ENCODE assay signal across 8 cellular contexts in genomic region chr2:164840930-164841718, GRCh38. TPM values are rescaled to one million over a fixed set of nuclear protein-coding genes. Genes with fewer than 3 reads are reported as not detected.
DNase-seq lines count a peak whose midpoint lies in the region; ATAC-seq and TF ChIP-seq lines count a peak whose summit lies in the region.

No MANE protein-coding gene starts in this region.

- peaks cover 40% of the 10 kb centered on the region for H3K27me3 ChIP-seq in neural progenitor cell

- H3K9me3 ChIP-seq in neural progenitor cell (ENCODE audit: low read depth), result no peaks in the 10 kb centered on the region

- intact Hi-C loops in CD14-positive monocyte (cut with micrococcal nuclease), result no loop called here

- ATAC-seq in GM18870 (IDR thresholded peaks at IDR 0.05; ENCODE audit: unreplicated experiment) (peak; percentile 24), HG03095 (IDR thresholded peaks at IDR 0.05; ENCODE audit: unreplicated experiment) (peak; percentile 53)

- H3K4me2 ChIP-seq in neural progenitor cell, result peak overlapping the region; percentile 99

- H3K4me3 Mint-ChIP-seq in CD14-positive monocyte, result peak overlapping the region; percentile 90 to 96
- peak overlapping the region; percentile 90 for H3K4me3 Mint-ChIP-seq in neural progenitor cell

- H3K4me3 ChIP-seq in neural progenitor cell, result peak overlapping the region; percentile 91

- no peaks in the 10 kb centered on the region for H4K20me1 ChIP-seq in neural progenitor cell (ENCODE audit: low read depth)

- no peaks in the 10 kb centered on the region for H3K79me2 ChIP-seq in neural progenitor cell (ENCODE audit: low read depth)

- H2AFZ ChIP-seq in neural progenitor cell (replicated peaks), result peak overlapping the region; percentile 98

- TF ChIP-seq CTCF in CD14-positive monocyte (IDR thresholded peaks at IDR 0.05) (no peak), neural progenitor cell (IDR thresholded peaks at IDR 0.05) (peak; percentile 35)

- H3K27me3 Mint-ChIP-seq in CD14-positive monocyte (ENCODE audit: low read depth in 3 of 3) (peaks cover 17 to 29% (median 22%) of the 10 kb centered on the region in 3 donors), neural progenitor cell (ENCODE audit: insufficient read depth, low read depth) (peaks cover 9% of the 10 kb centered on the region)

- DNase-seq in CD14-positive monocyte (ENCODE audit: low spot score) (peak; percentile 47), NCI-H226 (peak; percentile 78), activated gamma-delta T cell (lab: John Stamatoyannopoulos, UW) (peak; percentile 11), germinal center (ENCODE audit: low spot score) (peak; percentile 81), neural progenitor cell (ENCODE audit: low spot score) (peak; percentile 94), GF-D8 (lab: John Stamatoyannopoulos, UW) (no peak)

- peak overlapping the region in 3 of 7 donors; percentile 40 to 78 (median 42) for H3K27ac Mint-ChIP-seq in CD14-positive monocyte
- H3K27ac Mint-ChIP-seq in neural progenitor cell, result no peak overlapping the region

- no peaks in the 10 kb centered on the region for H3K36me3 ChIP-seq in neural progenitor cell

- H3K36me3 Mint-ChIP-seq in CD14-positive monocyte, result peaks cover 2 to 6% of the 10 kb centered on the region in 2 donors
- H3K36me3 Mint-ChIP-seq in neural progenitor cell, result no peaks in the 10 kb centered on the region

- H3K9me3 Mint-ChIP-seq in CD14-positive monocyte (peaks cover 0 to 8% (median 0%) of the 10 kb centered on the region in 7 donors), neural progenitor cell (no peaks in the 10 kb centered on the region)

- H3K4me1 ChIP-seq in neural progenitor cell, result peaks cover 6% of the 10 kb centered on the region

- peaks cover 10% of the 10 kb centered on the region for H3F3A ChIP-seq in neural progenitor cell (ENCODE audit: low read depth)

- H3K27ac ChIP-seq in neural progenitor cell, result peak overlapping the region; percentile 35

- peaks cover 16% of the 10 kb centered on the region for H3K4me1 Mint-ChIP-seq in CD14-positive monocyte
- H3K4me1 Mint-ChIP-seq in neural progenitor cell, result peaks cover 12% of the 10 kb centered on the region

- H3K9ac ChIP-seq in neural progenitor cell, result no peak overlapping the region

RNA-seq across cellular contexts. Expression of gene COBLL1, which starts 0.5 kb away (rescaled TPM):
- under 1 TPM; 0.18 to 0.54 TPM for polyA plus RNA-seq in CD14-positive monocyte
- 1.0 and 4.3 TPM in 2 replicates for total RNA-seq in neural progenitor cell (ENCODE audit: low replicate concordance)
